ENCODE assay signal across 1 cellular context in genomic region chr19:18559685-18560084, GRCh38.
TF ChIP-seq lines count a peak whose summit lies in the region.

No MANE protein-coding gene starts in this region.

TF ChIP-seq in HEK293, 187 proteins besides CTCF, POLR2A, EP300 and RAD21 (continued from another document):
- TF ChIP-seq PRDM1 (tag by site-specific recombination; IDR thresholded peaks at IDR 0.05): peak; percentile 95
- TF ChIP-seq ZNF596 (tag by site-specific recombination; IDR thresholded peaks at IDR 0.05): peak; percentile 84
